ENCODE assay signal across 13 cellular contexts in the genomic region with DNA sequence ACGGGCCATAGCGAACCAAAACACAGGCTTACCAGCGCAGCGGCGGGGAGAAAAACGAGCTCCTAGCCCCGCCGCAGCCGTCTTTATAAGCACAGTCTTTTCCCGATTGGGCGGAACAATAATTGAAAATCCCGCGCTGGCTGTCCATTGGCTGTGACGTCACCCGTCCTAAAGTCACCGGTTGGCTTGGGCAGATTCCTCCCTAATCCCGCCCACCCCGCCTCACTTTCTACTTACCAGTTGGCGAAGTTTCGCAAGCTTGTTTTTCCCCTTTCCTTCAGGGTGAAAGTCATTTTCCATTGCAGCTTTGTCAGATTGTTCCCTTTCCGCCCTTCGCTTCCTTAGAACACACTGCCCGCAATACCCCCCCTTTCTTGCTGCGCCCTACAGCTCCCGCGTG. TPM values are rescaled to one million over a fixed set of nuclear protein-coding genes. Genes with fewer than 3 reads are reported as not detected.
DNase-seq lines count a peak whose midpoint lies in the region; ATAC-seq, FAIRE-seq and TF ChIP-seq lines count a peak whose summit lies in the region.
"Not testable (repeated sequence)": the region's sequence is repeated elsewhere in the genome, so short reads cannot be mapped to it uniquely, and the experiment has no call there.
"Had no signal": no experiment of that assay in that cellular context is flagged by ENCODE, and none has a peak within 500 bp of the region (broad histone marks: within the 10 kb centered on the region; RNA-seq: fewer than 3 reads in every experiment).

No MANE protein-coding gene starts in this region.

- H3F3A ChIP-seq in GM23338 (replicated peaks; ENCODE audit: low read depth) = not testable (repeated sequence)

- not testable (repeated sequence) for H3K4me2 ChIP-seq in GM23338; GM12878 (ENCODE audit: control insufficient read depth, insufficient read depth)

- WGBS in GM12878 (ENCODE audit: insufficient coverage, insufficient replicate concordance, low lambda C conversion rate, missing lambda C conversion rate) = no CpG with 5 or more reads among the region's 26 CpGs

- H3K27ac Mint-ChIP-seq in CD8-positive, alpha-beta T cell; GM23338; stimulated activated memory B cell treated with anti-CD40 and anti-IgM and Interleukin-4, amounts not matched to agents 10 μg/mL and 1 μg/mL and 100 μg/mL, for 72 hours: not testable (repeated sequence)

- not testable (repeated sequence) for H3K27me3 ChIP-seq in CD8-positive, alpha-beta T cell (ENCODE audit: insufficient read depth, low read length); GM23338 (ENCODE audit: insufficient read depth); GM12878 (replicated peaks in 1 of 2; ENCODE audit: control insufficient read depth in 2 of 2, insufficient read depth in 2 of 2, low read length in 1 of 2)

- not testable (repeated sequence) for TF ChIP-seq RAD21 in GM12878 (IDR thresholded peaks at IDR 0.05; ENCODE audit: insufficient read depth, low read depth, low read length)

- H2AFZ ChIP-seq in GM23338; GM12878 (ENCODE audit: control insufficient read depth, low read depth, low read length): not testable (repeated sequence)

- SMC1A ChIA-PET in GM12878 (lab: Charles Lee; ENCODE audit: uncharacterized antibody, unreplicated experiment) = not testable (repeated sequence)

- not testable (repeated sequence) for H3K9me3 ChIP-seq in CD8-positive, alpha-beta T cell (ENCODE audit: low read length); GM12878 (replicated peaks; ENCODE audit: control insufficient read depth, insufficient read depth, low read length)

- peaks cover 11% of the 10 kb centered on the region for H4K20me1 ChIP-seq in GM23338 (replicated peaks; ENCODE audit: insufficient read depth)
- not testable (repeated sequence) for H4K20me1 ChIP-seq in GM12878 (ENCODE audit: control insufficient read depth, insufficient read depth)

- intact Hi-C loops in CD8-positive, alpha-beta T cell (cut with DNase I, micrococcal nuclease); GM12878 (cut with micrococcal nuclease; ENCODE audit: unreplicated experiment): not testable (repeated sequence)

- peak; percentile 74 for FAIRE-seq in GM19239 (lab: Jason Lieb, UNC)
- FAIRE-seq in RCC 7860 (lab: Jason Lieb, UNC) = peak; percentile 31
- FAIRE-seq in GM12878 (lab: Jason Lieb, UNC) = peak; percentile 77

- TF ChIP-seq CTCF in CD8-positive, alpha-beta T cell (IDR thresholded peaks at IDR 0.05); GM23338 (conservative IDR thresholded peaks at IDR 0.05; ENCODE audit: low read depth in 2 of 2); GM12878 (IDR thresholded peaks at IDR 0.05 in 2 of 3, conservative IDR thresholded peaks at IDR 0.05 in 1 of 3; ENCODE audit: control insufficient read depth in 2 of 3, extremely low read depth in 1 of 3, insufficient read depth in 1 of 3, low read depth in 3 of 3, low read length in 3 of 3): not testable (repeated sequence)

- not testable (repeated sequence) for H3K27me3 Mint-ChIP-seq in CD8-positive, alpha-beta T cell (ENCODE audit: low read depth); GM23338 (ENCODE audit: insufficient read depth, low read depth, poor library complexity); stimulated activated memory B cell treated with anti-CD40 and anti-IgM and Interleukin-4, amounts not matched to agents 10 μg/mL and 1 μg/mL and 100 μg/mL, for 72 hours

- CTCF ChIA-PET in CD8-positive, alpha-beta T cell (lab: Charles Lee); GM12878 (lab: Yijun Ruan, JAX): not testable (repeated sequence)

- not testable (repeated sequence) for H3K27ac ChIP-seq in CD8-positive, alpha-beta T cell (ENCODE audit: low read depth, low read length); GM23338 (ENCODE audit: low read depth); GM12878 (ENCODE audit: control insufficient read depth, insufficient read depth)

- POLR2A ChIA-PET in CD8-positive, alpha-beta T cell (lab: Charles Lee); GM12878 (lab: Charles Lee): not testable (repeated sequence)

- H3K4me3 ChIP-seq in CD8-positive, alpha-beta T cell (ENCODE audit: low read depth, low read length); GM23338; GM12878: not testable (repeated sequence)

- ATAC-seq in CD8-positive, alpha-beta T cell = peak; percentile 34
- ATAC-seq in GM23338 (peak; percentile 14), HG03097 (IDR thresholded peaks at IDR 0.05; ENCODE audit: low FRiP score, unreplicated experiment) (peak; percentile 26), GM12878 (peak; percentile 30), left lobe of liver (peak; percentile 65)
- ATAC-seq in stimulated activated memory B cell treated with anti-CD40 and anti-IgM and Interleukin-4, amounts not matched to agents 10 μg/mL and 1 μg/mL and 100 μg/mL, for 72 hours = peak; percentile 51

- peaks cover 19% of the 10 kb centered on the region for H3K36me3 Mint-ChIP-seq in CD8-positive, alpha-beta T cell
- not testable (repeated sequence) for H3K36me3 Mint-ChIP-seq in GM23338 (ENCODE audit: low read depth)
- H3K36me3 Mint-ChIP-seq in stimulated activated memory B cell treated with anti-CD40 and anti-IgM and Interleukin-4, amounts not matched to agents 10 μg/mL and 1 μg/mL and 100 μg/mL, for 72 hours = peaks cover 16% of the 10 kb centered on the region

- not testable (repeated sequence) for H3K9me3 Mint-ChIP-seq in CD8-positive, alpha-beta T cell; GM23338; stimulated activated memory B cell treated with anti-CD40 and anti-IgM and Interleukin-4, amounts not matched to agents 10 μg/mL and 1 μg/mL and 100 μg/mL, for 72 hours

- not testable (repeated sequence) for H3K9ac ChIP-seq in GM12878 (ENCODE audit: control insufficient read depth, insufficient read depth, low read length)

- not testable (repeated sequence) for H3K4me3 Mint-ChIP-seq in CD8-positive, alpha-beta T cell; GM23338; stimulated activated memory B cell treated with anti-CD40 and anti-IgM and Interleukin-4, amounts not matched to agents 10 μg/mL and 1 μg/mL and 100 μg/mL, for 72 hours

- not testable (repeated sequence) for DNase-seq in CD8-positive, alpha-beta T cell; GM19239 (ENCODE audit: insufficient read length, low spot score); GM23338 (ENCODE audit: low spot score); RCC 7860 (ENCODE audit: low spot score); GM12878 (ENCODE audit: low read depth, low spot score); left lobe of liver (ENCODE audit: low spot score)

- H3K36me3 ChIP-seq in CD8-positive, alpha-beta T cell (ENCODE audit: insufficient read depth, low read length); GM23338 (ENCODE audit: insufficient read depth); GM12878 (ENCODE audit: control insufficient read depth in 2 of 2, insufficient read depth in 2 of 2, low read length in 1 of 2): not testable (repeated sequence)

- TF ChIP-seq POLR2A in GM12878 (IDR thresholded peaks at IDR 0.05; ENCODE audit: low read depth, low read length) = not testable (repeated sequence)

- H3K4me1 ChIP-seq in CD8-positive, alpha-beta T cell (ENCODE audit: insufficient read depth, low read length) = peaks cover 18% of the 10 kb centered on the region
- H3K4me1 ChIP-seq in GM23338 (ENCODE audit: insufficient read depth) = peaks cover 11% of the 10 kb centered on the region
- not testable (repeated sequence) for H3K4me1 ChIP-seq in GM12878 (ENCODE audit: control insufficient read depth, insufficient read depth, low read length)

- not testable (repeated sequence) for TF ChIP-seq EP300 in GM12878 (IDR thresholded peaks at IDR 0.05; ENCODE audit: borderline replicate concordance in 1 of 2, control insufficient read depth in 1 of 2, low read depth in 2 of 2, low read length in 2 of 2)

- H3K79me2 ChIP-seq in GM23338 (replicated peaks; ENCODE audit: insufficient read depth) = peaks cover 24% of the 10 kb centered on the region
- peaks cover 29% of the 10 kb centered on the region for H3K79me2 ChIP-seq in GM12878 (ENCODE audit: control insufficient read depth, insufficient read depth, low read length)

- not testable (repeated sequence) for BruUV-seq in GM12878 (replicated peaks; lab: Mats Ljungman, UMichigan)

- RAD21 ChIA-PET in GM12878 (lab: Charles Lee; ENCODE audit: unreplicated experiment) = not testable (repeated sequence)

- H3K9me2 ChIP-seq in GM23338 (ENCODE audit: insufficient read depth) = not testable (repeated sequence)

- H3K4me1 Mint-ChIP-seq in CD8-positive, alpha-beta T cell (ENCODE audit: low read depth) = peaks cover 23% of the 10 kb centered on the region
- peaks cover 16% of the 10 kb centered on the region for H3K4me1 Mint-ChIP-seq in GM23338
- peaks cover 23% of the 10 kb centered on the region for H3K4me1 Mint-ChIP-seq in stimulated activated memory B cell treated with anti-CD40 and anti-IgM and Interleukin-4, amounts not matched to agents 10 μg/mL and 1 μg/mL and 100 μg/mL, for 72 hours

- in situ Hi-C loops in GM12878 (cut with MboI) = not testable (repeated sequence)

RNA-seq across cellular contexts. Expression of a gene that starts 58.2 kb away (rescaled TPM):
- total RNA-seq in CD8-positive, alpha-beta T cell = 1 to 10 TPM; 3.3 to 4.0 TPM
- 13.4 and 18.4 TPM in 2 replicates for total RNA-seq in GM23338 (2014; rRNA removed; shearing (Covaris generic))
- polyA plus RNA-seq in GM23338 (2016; fragmentation: Nextera tagmentation; extraction: Ambion mirVana) (23.1 and 26.2 TPM in 2 replicates), GM12878 (2011; rRNA removed) (7.9 and 9.7 TPM in 2 replicates), GM12878 (2014; fragmentation: Illumina TruSeq; extraction: Trizol) (4.6 and 5.4 TPM in 2 replicates), GM12878 (2014; fragmentation: Nextera tagmentation; extraction: Ambion mirVana) (1 to 10 TPM in 1 of 2 experiments, under 1 TPM in 1; 0.74 to 4.3 TPM), GM12878 (2014; rRNA removed) (18.7 and 19.7 TPM in 2 replicates), GM12878 (2016; fragmentation: Nextera tagmentation; extraction: Ambion mirVana) (10 to 100 TPM; 14.8 to 18.3 TPM)
- 10.0 and 12.1 TPM in 2 replicates for total RNA-seq in GM12878 (2013; cell fraction: nucleolus; rRNA removed)
- total RNA-seq in GM12878 (2014; rRNA removed) (11.7 and 16.0 TPM in 2 replicates), GM12878 (2014; rRNA removed; fragmentation: Illumina TruSeq; extraction: Trizol) (7.0 and 7.5 TPM in 2 replicates), GM12878 (2021) (12.8 and 15.1 TPM in 2 replicates), left lobe of liver (13.8 TPM)
- 1.6 TPM for polyA plus RNA-seq in GM12878 (2011; ENCODE audit: low read depth)
- 12.7 and 17.1 TPM in 2 replicates for polyA plus RNA-seq in GM12878 (2011; cell fraction: cytosol; rRNA removed)
- polyA plus RNA-seq in GM12878 (2011; cell fraction: nucleus; rRNA removed) = 21.0 and 23.7 TPM in 2 replicates
- polyA plus RNA-seq in GM12878 (2012) = 9.4 and 12.1 TPM in 2 replicates
- polyA minus RNA-seq in GM12878 (2011; rRNA and poly(A)+ RNA removed) = 1.2 and 3.5 TPM in 2 replicates
- polyA minus RNA-seq in GM12878 (2011; cell fraction: cytosol; rRNA and poly(A)+ RNA removed) = 1.8 and 5.1 TPM in 2 replicates
- polyA minus RNA-seq in GM12878 (2011; cell fraction: nucleus; rRNA and poly(A)+ RNA removed) = 5.3 and 5.7 TPM in 2 replicates

RNA-seq across cellular contexts. Expression of a gene that starts 58.7 kb away (rescaled TPM):
- total RNA-seq in CD8-positive, alpha-beta T cell = not detected
- not detected in 2 replicates for total RNA-seq in GM23338 (2014; rRNA removed; shearing (Covaris generic))
- polyA plus RNA-seq in GM23338 (2016; fragmentation: Nextera tagmentation; extraction: Ambion mirVana) (not detected in 2 replicates), GM12878 (2011; rRNA removed) (not detected in 2 replicates), GM12878 (2014; fragmentation: Illumina TruSeq; extraction: Trizol) (not detected in 2 replicates), GM12878 (2014; fragmentation: Nextera tagmentation; extraction: Ambion mirVana) (not detected), GM12878 (2014; rRNA removed) (not detected in 2 replicates), GM12878 (2016; fragmentation: Nextera tagmentation; extraction: Ambion mirVana) (not detected)
- not detected in 2 replicates for total RNA-seq in GM12878 (2013; cell fraction: nucleolus; rRNA removed)
- total RNA-seq in GM12878 (2014; rRNA removed) (not detected in 2 replicates), GM12878 (2014; rRNA removed; fragmentation: Illumina TruSeq; extraction: Trizol) (not detected in 2 replicates), GM12878 (2021) (not detected in 2 replicates), left lobe of liver (1.1 TPM)
- polyA plus RNA-seq in GM12878 (2011; ENCODE audit: low read depth) = not detected
- polyA plus RNA-seq in GM12878 (2011; cell fraction: cytosol; rRNA removed) = not detected in 2 replicates
- not detected in 2 replicates for polyA plus RNA-seq in GM12878 (2011; cell fraction: nucleus; rRNA removed)
- polyA plus RNA-seq in GM12878 (2012) = not detected in 2 replicates
- polyA minus RNA-seq in GM12878 (2011; rRNA and poly(A)+ RNA removed) = not detected in 2 replicates
- not detected in 2 replicates for polyA minus RNA-seq in GM12878 (2011; cell fraction: cytosol; rRNA and poly(A)+ RNA removed)
- polyA minus RNA-seq in GM12878 (2011; cell fraction: nucleus; rRNA and poly(A)+ RNA removed) = not detected in 2 replicates
- total RNA-seq: LHCN-M2, lung microvascular endothelial cell, pulmonary artery endothelial cell, SK-MEL-5 had no signal
- polyA plus RNA-seq: CD4-positive, alpha-beta memory T cell had no signal

Comparison
In these comparisons a context has a peak if more than half of its experiments do, and no peak if none do; other contexts are left out.
1. ATAC-seq: peak in every context shown above with its lines; median percentile 65 in left lobe of liver; 51 in stimulated activated memory B cell treated with anti-CD40 and anti-IgM and Interleukin-4, amounts not matched to agents 10 μg/mL and 1 μg/mL and 100 μg/mL, for 72 hours; 34 in CD8-positive, alpha-beta T cell; 30 in GM12878; 26 in HG03097; 14 in GM23338.